8 cellular contexts compared by ENCODE assay signal in genomic region chr22:42662114-42663021, GRCh38. TPM values are rescaled to one million over a fixed set of nuclear protein-coding genes. Genes with fewer than 3 reads are reported as not detected.
DNase-seq lines count a peak whose midpoint lies in the region; ATAC-seq and TF ChIP-seq lines count a peak whose summit lies in the region.

No MANE protein-coding gene starts in this region.

- H2BK120ac ChIP-seq in neuronal stem cell (ENCODE audit: low read depth, low read length) = no peak overlapping the region

- H3K18ac ChIP-seq in neuronal stem cell (ENCODE audit: low read length) = peak overlapping the region; percentile 66

- no CpG with 5 or more reads among the region's 74 CpGs for WGBS in gastroesophageal sphincter (ENCODE audit: low coverage in 1 of 2), 2 donors
- WGBS in neuronal stem cell (ENCODE audit: extremely low coverage in 2 of 2, insufficient read length in 2 of 2, insufficient replicate concordance in 1 of 2), 2 donors = no CpG with 5 or more reads among the region's 74 CpGs

- H3K27me3 ChIP-seq in gastroesophageal sphincter (no peaks in the 10 kb centered on the region), neuronal stem cell (ENCODE audit: control insufficient read depth in 3 of 3, insufficient read depth in 3 of 3, low read depth in 1 of 3, low read length in 3 of 3) (peaks cover 0 to 35% (median 8%) of the 10 kb centered on the region in 3 experiments)

- H3K79me1 ChIP-seq in neuronal stem cell (ENCODE audit: low read depth, low read length) = no peaks in the 10 kb centered on the region

- DNase-seq in DMS53 (lab: John Stamatoyannopoulos, UW) (peak; percentile 82), RPMI7951 (ENCODE audit: low read depth) (peak; percentile 63), neuronal stem cell (ENCODE audit: low spot score) (peak; percentile 77), substantia nigra (lab: John Stamatoyannopoulos, UW) (peak in 38 of 49 donors; percentile 15 to 87 (median 56))
- peak; percentile 63 for DNase-seq in activated effector memory CD4-positive, alpha-beta T cell treated with Interleukin-2 at 50 U/mL for 16 hours

- H3K23ac ChIP-seq in neuronal stem cell (ENCODE audit: low read depth, low read length, poor library complexity) = peak overlapping the region; percentile 73

- H2BK12ac ChIP-seq in neuronal stem cell (ENCODE audit: low read length) = no peak overlapping the region

- peak overlapping the region; percentile 65 for H3K9ac ChIP-seq in neuronal stem cell (ENCODE audit: low read depth, low read length, poor library complexity)

- H2BK15ac ChIP-seq in neuronal stem cell (ENCODE audit: low read length) = no peak overlapping the region

- TF ChIP-seq EP300 in gastroesophageal sphincter (IDR thresholded peaks at IDR 0.05) = no peak

- peak overlapping the region in 3 of 4 donors; percentile 34 to 82 (median 61) for H3K27ac ChIP-seq in gastroesophageal sphincter
- no peak overlapping the region for H3K27ac ChIP-seq in neuronal stem cell (replicated peaks; ENCODE audit: low read length)
- peak overlapping the region; percentile 35 for H3K27ac ChIP-seq in substantia nigra (ENCODE audit: low read depth, low read length, poor library complexity, severe bottlenecking)

- no peak overlapping the region for H2BK5ac ChIP-seq in neuronal stem cell (ENCODE audit: low read length)

- H3K4ac ChIP-seq in neuronal stem cell (ENCODE audit: low read length) = no peak overlapping the region

- ATAC-seq in HG03039 (IDR thresholded peaks at IDR 0.05; ENCODE audit: unreplicated experiment) (peak; percentile 45), gastroesophageal sphincter (peak; percentile 91), GM21423 (IDR thresholded peaks at IDR 0.05; ENCODE audit: unreplicated experiment) (no peak)

- H3K9me3 ChIP-seq in gastroesophageal sphincter (no peaks in the 10 kb centered on the region), neuronal stem cell (replicated peaks in 1 of 2; ENCODE audit: control insufficient read depth in 2 of 2, insufficient read depth in 1 of 2, low read depth in 1 of 2, low read length in 2 of 2) (no peaks in the 10 kb centered on the region)

- peak in 3 of 4 experiments; percentile 79 to 88 (median 80) for TF ChIP-seq CTCF in gastroesophageal sphincter (IDR thresholded peaks at IDR 0.05)

- H3K4me1 ChIP-seq in gastroesophageal sphincter (peaks cover 0 to 15% (median 4%) of the 10 kb centered on the region in 3 donors), neuronal stem cell (ENCODE audit: control insufficient read depth in 2 of 2, insufficient read depth in 1 of 2, low read depth in 1 of 2, low read length in 2 of 2) (peaks cover 0 to 5% of the 10 kb centered on the region in 2 donors)

- no peak overlapping the region for H4K91ac ChIP-seq in neuronal stem cell (ENCODE audit: low read depth, low read length, poor library complexity)

- H4K8ac ChIP-seq in neuronal stem cell (ENCODE audit: low read depth, low read length) = no peak overlapping the region

- H2AFZ ChIP-seq in neuronal stem cell (ENCODE audit: low read length) = peak overlapping the region; percentile 100

- peak overlapping the region; percentile 26 for H2AK5ac ChIP-seq in neuronal stem cell (ENCODE audit: low read depth, low read length)

- H3K36me3 ChIP-seq in gastroesophageal sphincter (no peaks in the 10 kb centered on the region), neuronal stem cell (replicated peaks in 1 of 2; ENCODE audit: control insufficient read depth in 2 of 2, insufficient read depth in 2 of 2, low read length in 2 of 2) (no peaks in the 10 kb centered on the region)

- H3K4me2 ChIP-seq in neuronal stem cell (ENCODE audit: insufficient read depth, low read length, poor library complexity, severe bottlenecking) = peak overlapping the region; percentile 97

- peak overlapping the region; percentile 84 for H3K14ac ChIP-seq in neuronal stem cell (ENCODE audit: low read length)

- TF ChIP-seq POLR2A in gastroesophageal sphincter (IDR thresholded peaks at IDR 0.05) = no peak

- H3K4me3 ChIP-seq in gastroesophageal sphincter (peak overlapping the region; percentile 31 to 58), neuronal stem cell (ENCODE audit: low read length in 2 of 2) (peak overlapping the region; percentile 50 to 74)

RNA-seq across cellular contexts. Expression of gene CYB5R3, which starts 13.2 kb away (rescaled TPM):
- total RNA-seq in RPMI7951 (2014; rRNA removed; shearing (Covaris generic)) = 65.2 and 65.6 TPM in 2 replicates
- total RNA-seq in gastroesophageal sphincter = 100 to 1,000 TPM; 127 to 268 (median 155) TPM
- polyA plus RNA-seq in neuronal stem cell (2013, experiment 1 of 2) = 108 TPM
- polyA plus RNA-seq in neuronal stem cell (2013, experiment 2 of 2) = 107 TPM

RNA-seq across cellular contexts. Expression of gene ATP5MGL, which starts 22.0 kb away (rescaled TPM):
- not detected in 2 replicates for total RNA-seq in RPMI7951 (2014; rRNA removed; shearing (Covaris generic))
- 1 to 10 TPM in 1 of 4 donors, not detected in 3; 1.8 TPM for total RNA-seq in gastroesophageal sphincter
- not detected for polyA plus RNA-seq in neuronal stem cell (2013, experiment 1 of 2)
- polyA plus RNA-seq in neuronal stem cell (2013, experiment 2 of 2) = not detected

RNA-seq across cellular contexts. Expression of gene POLDIP3, which starts 47.7 kb away (rescaled TPM):
- total RNA-seq in RPMI7951 (2014; rRNA removed; shearing (Covaris generic)) = 20.7 and 23.1 TPM in 2 replicates
- 10 to 100 TPM; 30.6 to 50.7 (median 37.2) TPM for total RNA-seq in gastroesophageal sphincter
- 68.6 TPM for polyA plus RNA-seq in neuronal stem cell (2013, experiment 1 of 2)
- polyA plus RNA-seq in neuronal stem cell (2013, experiment 2 of 2) = 69.9 TPM

RNA-seq across cellular contexts. Expression of gene A4GALT, which starts 58.3 kb away (rescaled TPM):
- 3.2 and 3.9 TPM in 2 replicates for total RNA-seq in RPMI7951 (2014; rRNA removed; shearing (Covaris generic))
- total RNA-seq in gastroesophageal sphincter = 10 to 100 TPM; 36.9 to 70.9 (median 55.3) TPM
- polyA plus RNA-seq in neuronal stem cell (2013, experiment 1 of 2) = 5.5 TPM
- polyA plus RNA-seq in neuronal stem cell (2013, experiment 2 of 2) = 5.6 TPM
